8 cellular contexts compared by ENCODE assay signal in the genomic region with DNA sequence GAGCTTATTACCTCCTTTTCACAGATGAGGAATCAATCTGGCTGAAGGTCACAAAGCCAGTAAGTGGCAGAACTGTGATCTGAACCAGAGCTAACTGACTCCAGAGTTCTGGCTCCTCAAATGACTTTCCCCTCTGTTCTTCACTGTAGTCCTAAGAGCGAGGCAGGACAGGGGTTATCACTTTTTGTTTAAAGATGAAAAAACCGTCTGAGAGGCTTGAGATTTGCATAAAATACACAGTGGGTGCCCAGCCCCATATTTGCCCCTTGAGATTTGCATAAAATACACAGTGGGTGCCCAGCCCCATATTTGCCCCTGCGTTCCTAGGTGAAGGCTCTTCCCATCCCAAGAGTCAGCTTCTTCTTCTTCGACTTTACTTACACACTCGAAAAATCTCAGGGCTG. TPM values are rescaled to one million over a fixed set of nuclear protein-coding genes. Genes with fewer than 3 reads are reported as not detected.
A peak's percentile ranks its signal among the peaks of the same experiment; 100 is the strongest.
DNase-seq lines count a peak whose midpoint lies in the region; ATAC-seq and TF ChIP-seq lines count a peak whose summit lies in the region.

No MANE protein-coding gene starts in this region.

- no peak overlapping the region for H2AK5ac ChIP-seq in mesendoderm (ENCODE audit: low read length)

- POLR2A ChIA-PET in CD8-positive, alpha-beta memory T cell (lab: Charles Lee): interaction anchor here (2.2 kb wide), 1 partner anchor 17 kb away, joined by 12 read pairs; a partner anchor contains a TSS

- peak overlapping the region; percentile 88 for H3K56ac ChIP-seq in mesendoderm (ENCODE audit: low read length)

- H3K4ac ChIP-seq in mesendoderm (ENCODE audit: low read depth, low read length): no peak overlapping the region

- H3K4me1 Mint-ChIP-seq in CD8-positive, alpha-beta memory T cell: peaks cover 12 to 28% (median 20%) of the 10 kb centered on the region in 3 donors
- H3K4me1 Mint-ChIP-seq in IgD-negative memory B cell: peaks cover 34 to 47% (median 47%) of the 10 kb centered on the region in 3 donors
- peaks cover 18% of the 10 kb centered on the region for H3K4me1 Mint-ChIP-seq in central memory CD8-positive, alpha-beta T cell

- CTCF ChIA-PET in CD8-positive, alpha-beta memory T cell (lab: Charles Lee): interaction anchor here (1.1 to 2.0 kb wide), 4 partner anchors 8 to 42 kb away, joined by 3 to 4 read pairs (median 4); no protein-coding TSS in a partner anchor

- peak overlapping the region; percentile 46 for H2BK120ac ChIP-seq in mesendoderm (ENCODE audit: low read depth, low read length)

- H2BK15ac ChIP-seq in mesendoderm (replicated peaks; ENCODE audit: low read depth): no peak overlapping the region

- H3K27ac ChIP-seq in CD8-positive, alpha-beta memory T cell (ENCODE audit: low read depth, low read length): no peak overlapping the region
- peak overlapping the region; percentile 51 for H3K27ac ChIP-seq in mesendoderm (ENCODE audit: low read depth, low read length)
- peak overlapping the region; percentile 90 for H3K27ac ChIP-seq in vagina

- no peaks in the 10 kb centered on the region for H3K9me3 ChIP-seq in CD8-positive, alpha-beta memory T cell (ENCODE audit: low read length)
- H3K9me3 ChIP-seq in vagina: no peaks in the 10 kb centered on the region

- H3K4me3 Mint-ChIP-seq in CD8-positive, alpha-beta memory T cell: peak overlapping the region; percentile 37 to 82 (median 80)
- H3K4me3 Mint-ChIP-seq in IgD-negative memory B cell: peak overlapping the region; percentile 95 to 98 (median 97)
- peak overlapping the region; percentile 78 for H3K4me3 Mint-ChIP-seq in central memory CD8-positive, alpha-beta T cell

- peaks cover 4% of the 10 kb centered on the region for H3K79me1 ChIP-seq in mesendoderm (ENCODE audit: low read length)

- peaks cover 0 to 4% (median 3%) of the 10 kb centered on the region in 3 donors for H3K36me3 Mint-ChIP-seq in CD8-positive, alpha-beta memory T cell
- H3K36me3 Mint-ChIP-seq in IgD-negative memory B cell: peaks cover 10% of the 10 kb centered on the region
- H3K36me3 Mint-ChIP-seq in central memory CD8-positive, alpha-beta T cell (ENCODE audit: insufficient read depth): peaks cover 8% of the 10 kb centered on the region

- WGBS in mesendoderm (ENCODE audit: extremely low coverage, insufficient coverage, low lambda C conversion rate): no CpG with 5 or more reads among the region's 5 CpGs

- peaks cover 5% of the 10 kb centered on the region for H3K4me1 ChIP-seq in CD8-positive, alpha-beta memory T cell (ENCODE audit: insufficient read depth, low read length)
- no peaks in the 10 kb centered on the region for H3K4me1 ChIP-seq in mesendoderm (ENCODE audit: control insufficient read depth, low read depth, low read length)
- H3K4me1 ChIP-seq in vagina: peaks cover 27% of the 10 kb centered on the region

- peak overlapping the region; percentile 50 for H3K4me3 ChIP-seq in CD8-positive, alpha-beta memory T cell (ENCODE audit: low read length)
- peak overlapping the region; percentile 70 for H3K4me3 ChIP-seq in mesendoderm (ENCODE audit: low read length)
- H3K4me3 ChIP-seq in vagina: peak overlapping the region; percentile 71 to 78

- H3K79me2 ChIP-seq in mesendoderm (ENCODE audit: control insufficient read depth, insufficient read depth, low read length): no peaks in the 10 kb centered on the region

- peak overlapping the region in 5 of 8 donors; percentile 25 to 85 (median 69) for H3K27ac Mint-ChIP-seq in CD8-positive, alpha-beta memory T cell
- H3K27ac Mint-ChIP-seq in IgD-negative memory B cell: peak overlapping the region; percentile 93 to 99 (median 96)
- peak overlapping the region; percentile 29 for H3K27ac Mint-ChIP-seq in central memory CD8-positive, alpha-beta T cell (ENCODE audit: low read depth)

- DNase-seq in CD8-positive, alpha-beta memory T cell: no peak
- no peak for DNase-seq in central memory CD8-positive, alpha-beta T cell (ENCODE audit: low spot score in 2 of 2)
- no peak for DNase-seq in mesendoderm
- DNase-seq in vagina (ENCODE audit: extremely low spot score in 2 of 2): no peak
- no peak for DNase-seq in RPMI8226
- no peak for DNase-seq in activated gamma-delta T cell treated with Interleukin-2 at 50 U/mL for 16 hours

- H4K5ac ChIP-seq in mesendoderm (ENCODE audit: low read length): no peak overlapping the region

- TF ChIP-seq CTCF in vagina (IDR thresholded peaks at IDR 0.05): no peak

- ATAC-seq in GM21390 (IDR thresholded peaks at IDR 0.05; ENCODE audit: unreplicated experiment): peak; percentile 59
- ATAC-seq in central memory CD8-positive, alpha-beta T cell (replicated peaks; ENCODE audit: extremely low read depth, poor library complexity, severe bottlenecking): no peak

- peak overlapping the region; percentile 83 for H3K4me2 ChIP-seq in mesendoderm (ENCODE audit: low read length)

- H3K9me3 Mint-ChIP-seq in CD8-positive, alpha-beta memory T cell: no peaks in the 10 kb centered on the region
- no peaks in the 10 kb centered on the region for H3K9me3 Mint-ChIP-seq in IgD-negative memory B cell
- no peaks in the 10 kb centered on the region for H3K9me3 Mint-ChIP-seq in central memory CD8-positive, alpha-beta T cell

- TF ChIP-seq POLR2A in vagina (IDR thresholded peaks at IDR 0.05): no peak

- peak overlapping the region; percentile 85 for H3K18ac ChIP-seq in mesendoderm (ENCODE audit: low read length)

- H3K27me3 Mint-ChIP-seq in CD8-positive, alpha-beta memory T cell: no peaks in the 10 kb centered on the region
- no peaks in the 10 kb centered on the region for H3K27me3 Mint-ChIP-seq in IgD-negative memory B cell
- H3K27me3 Mint-ChIP-seq in central memory CD8-positive, alpha-beta T cell: no peaks in the 10 kb centered on the region

- no peak overlapping the region for H4K8ac ChIP-seq in mesendoderm (ENCODE audit: low read depth, low read length)

- H3K9ac ChIP-seq in mesendoderm (ENCODE audit: low read length): peak overlapping the region; percentile 79

- intact Hi-C loops in vagina (cut with DNase I): no loop called here

- H3K36me3 ChIP-seq in CD8-positive, alpha-beta memory T cell (ENCODE audit: insufficient read depth, low read length): peaks cover 1% of the 10 kb centered on the region
- H3K36me3 ChIP-seq in mesendoderm (ENCODE audit: control insufficient read depth, insufficient read depth, low read length) (peaks cover under 1% of the 10 kb centered on the region), vagina (no peaks in the 10 kb centered on the region)

- H3K23ac ChIP-seq in mesendoderm (ENCODE audit: low read length): peak overlapping the region; percentile 38

- no peak overlapping the region for H2BK5ac ChIP-seq in mesendoderm (ENCODE audit: low read length)

- H3K27me3 ChIP-seq in CD8-positive, alpha-beta memory T cell (ENCODE audit: insufficient read depth, low read length, poor library complexity, severe bottlenecking): no peaks in the 10 kb centered on the region
- H3K27me3 ChIP-seq in mesendoderm (ENCODE audit: insufficient read depth, low read length, poor library complexity) (no peaks in the 10 kb centered on the region), vagina (no peaks in the 10 kb centered on the region)

RNA-seq across cellular contexts. Expression of a gene that starts 0.7 kb away (rescaled TPM):
- total RNA-seq in CD8-positive, alpha-beta memory T cell: 1 to 10 TPM; 2.3 to 2.8 TPM
- polyA plus RNA-seq in CD8-positive, alpha-beta memory T cell: 0.82 TPM
- 15.1 TPM for polyA plus RNA-seq in IgD-negative memory B cell
- polyA plus RNA-seq in mesendoderm (2013, experiment 1 of 2): 5.3 TPM
- polyA plus RNA-seq in mesendoderm (2013, experiment 2 of 2): 5.3 TPM
- total RNA-seq in vagina: 14.0 TPM

RNA-seq across cellular contexts. Expression of a gene that starts 16.9 kb away (rescaled TPM):
- total RNA-seq in CD8-positive, alpha-beta memory T cell: 100 to 1,000 TPM; 222 to 227 TPM
- 200 TPM for polyA plus RNA-seq in CD8-positive, alpha-beta memory T cell
- 166 TPM for polyA plus RNA-seq in IgD-negative memory B cell
- polyA plus RNA-seq in mesendoderm (2013, experiment 1 of 2): 311 TPM
- polyA plus RNA-seq in mesendoderm (2013, experiment 2 of 2): 314 TPM
- 70.7 TPM for total RNA-seq in vagina

Comparison
In these comparisons a context has a peak if more than half of its experiments do, and no peak if none do; other contexts are left out.
1. H3K27ac Mint-ChIP-seq: peak in every context shown above with its lines; median percentile 96 in IgD-negative memory B cell; 69 in CD8-positive, alpha-beta memory T cell; 29 in central memory CD8-positive, alpha-beta T cell.